Comparison of ENCODE assay signal across 8 cellular contexts in genomic region chr19:9675358-9675901, GRCh38. TPM values are rescaled to one million over a fixed set of nuclear protein-coding genes. Genes with fewer than 3 reads are reported as not detected.
DNase-seq lines count a peak whose midpoint lies in the region; ATAC-seq, FAIRE-seq and TF ChIP-seq lines count a peak whose summit lies in the region.
"Not testable (repeated sequence)": the region's sequence is repeated elsewhere in the genome, so short reads cannot be mapped to it uniquely, and the experiment has no call there.

No MANE protein-coding gene starts in this region.

- H3K27me3 Mint-ChIP-seq in activated naive CD8-positive, alpha-beta T cell treated with anti-CD3 and anti-CD28 coated beads, Interleukin-2, amount 10 ng/mL, durations not matched to agents 7 days and 5 days; osteocyte (ENCODE audit: unreplicated experiment): not testable (repeated sequence)

- TF ChIP-seq POLR2A in tibial nerve (IDR thresholded peaks at IDR 0.05) = not testable (repeated sequence)

- H3K36me3 ChIP-seq in SJCRH30 = peaks cover 24% of the 10 kb centered on the region
- H3K36me3 ChIP-seq in kidney epithelial cell (ENCODE audit: control insufficient read depth, insufficient read depth, low read length) = not testable (repeated sequence)
- H3K36me3 ChIP-seq in tibial nerve = peaks cover 0 to 28% (median 0%) of the 10 kb centered on the region in 3 donors

- TF ChIP-seq EP300 in tibial nerve (IDR thresholded peaks at IDR 0.05) = not testable (repeated sequence)

- H3K4me1 ChIP-seq in SJCRH30 = not testable (repeated sequence)
- peaks cover 0 to 12% (median 5%) of the 10 kb centered on the region in 4 donors for H3K4me1 ChIP-seq in tibial nerve

- peak; percentile 31 for DNase-seq in D721Med (ENCODE audit: insufficient read length, low spot score)
- not testable (repeated sequence) for DNase-seq in SJCRH30; activated naive CD8-positive, alpha-beta T cell treated with anti-CD3 and anti-CD28 coated beads, Interleukin-2, amount 10 ng/mL, durations not matched to agents 7 days and 5 days; epithelial cell of esophagus (ENCODE audit: low read depth); kidney epithelial cell (ENCODE audit: low read depth); osteocyte (ENCODE audit: extremely low spot score, unreplicated experiment); tibial nerve (ENCODE audit: low spot score in 2 of 2)

- not testable (repeated sequence) for TF ChIP-seq CTCF in D721Med (IDR thresholded peaks at IDR 0.05; ENCODE audit: insufficient read depth, missing control alignments); epithelial cell of esophagus (IDR thresholded peaks at IDR 0.05; ENCODE audit: insufficient read depth, low read depth, low read length, missing control alignments); kidney epithelial cell (IDR thresholded peaks at IDR 0.05; ENCODE audit: insufficient read depth, low read length, poor library complexity, severe bottlenecking); osteocyte (IDR thresholded peaks at IDR 0.05); tibial nerve (IDR thresholded peaks at IDR 0.05)

- not testable (repeated sequence) for FAIRE-seq in D721Med (lab: Jason Lieb, UNC)

- ATAC-seq in HG03439 (IDR thresholded peaks at IDR 0.05; ENCODE audit: unreplicated experiment) = peak; percentile 41
- not testable (repeated sequence) for ATAC-seq in activated naive CD8-positive, alpha-beta T cell treated with anti-CD3 and anti-CD28 coated beads, Interleukin-2, amount 10 ng/mL, durations not matched to agents 7 days and 5 days (ENCODE audit: low read depth)

- POLR2A ChIA-PET in activated naive CD8-positive, alpha-beta T cell treated with anti-CD3 and anti-CD28 coated beads, Interleukin-2, amount 10 ng/mL, durations not matched to agents 7 days and 5 days (lab: Charles Lee) = interaction anchor here (0.7 to 1.6 kb wide), 4 partner anchors 30 to 352 kb away, joined by 3 to 11 read pairs (median 6); partner anchors contain the start of gene ZNF846

- H3K4me3 Mint-ChIP-seq in activated naive CD8-positive, alpha-beta T cell treated with anti-CD3 and anti-CD28 coated beads, Interleukin-2, amount 10 ng/mL, durations not matched to agents 7 days and 5 days = peak overlapping the region; percentile 95
- H3K4me3 Mint-ChIP-seq in osteocyte (ENCODE audit: unreplicated experiment) = peak overlapping the region; percentile 94

- 59% methylated on average over 20 of the region's 20 CpGs for WGBS in tibial nerve, 2 donors

- not testable (repeated sequence) for H3K27me3 ChIP-seq in SJCRH30; kidney epithelial cell (ENCODE audit: control insufficient read depth, insufficient read depth, low read length); tibial nerve

- peaks cover 15% of the 10 kb centered on the region for H3K9me3 Mint-ChIP-seq in activated naive CD8-positive, alpha-beta T cell treated with anti-CD3 and anti-CD28 coated beads, Interleukin-2, amount 10 ng/mL, durations not matched to agents 7 days and 5 days
- H3K9me3 Mint-ChIP-seq in osteocyte (ENCODE audit: unreplicated experiment) = not testable (repeated sequence)

- H3K4me3 ChIP-seq in SJCRH30 (peak overlapping the region; percentile 96), epithelial cell of esophagus (ENCODE audit: low read length) (peak overlapping the region; percentile 72), kidney epithelial cell (ENCODE audit: low read depth, low read length) (peak overlapping the region; percentile 70), tibial nerve (peak overlapping the region; percentile 68 to 83 (median 71))

- peak overlapping the region; percentile 99 for H3K27ac Mint-ChIP-seq in activated naive CD8-positive, alpha-beta T cell treated with anti-CD3 and anti-CD28 coated beads, Interleukin-2, amount 10 ng/mL, durations not matched to agents 7 days and 5 days
- H3K27ac Mint-ChIP-seq in osteocyte (ENCODE audit: unreplicated experiment) = peak overlapping the region; percentile 99

- H3K27ac ChIP-seq in SJCRH30 (peak overlapping the region; percentile 87), tibial nerve (peak overlapping the region; percentile 93 to 96 (median 94))

- H3K4me1 Mint-ChIP-seq in activated naive CD8-positive, alpha-beta T cell treated with anti-CD3 and anti-CD28 coated beads, Interleukin-2, amount 10 ng/mL, durations not matched to agents 7 days and 5 days = peaks cover 17% of the 10 kb centered on the region
- H3K4me1 Mint-ChIP-seq in osteocyte (ENCODE audit: unreplicated experiment) = not testable (repeated sequence)

- H3K36me3 Mint-ChIP-seq in activated naive CD8-positive, alpha-beta T cell treated with anti-CD3 and anti-CD28 coated beads, Interleukin-2, amount 10 ng/mL, durations not matched to agents 7 days and 5 days = peaks cover 40% of the 10 kb centered on the region
- peaks cover 20% of the 10 kb centered on the region for H3K36me3 Mint-ChIP-seq in osteocyte (ENCODE audit: unreplicated experiment)

- not testable (repeated sequence) for H3K9me3 ChIP-seq in SJCRH30 (replicated peaks)
- H3K9me3 ChIP-seq in tibial nerve = peaks cover 0 to 22% (median 13%) of the 10 kb centered on the region in 4 donors

RNA-seq across cellular contexts. Expression of gene ZNF562, which starts 0.5 kb away (rescaled TPM):
- total RNA-seq in SJCRH30 (2014; rRNA removed; shearing (Covaris generic)) = 34.7 and 37.6 TPM in 2 replicates
- 10 to 100 TPM; 25.5 to 27.5 TPM for total RNA-seq in activated naive CD8-positive, alpha-beta T cell treated with anti-CD3 and anti-CD28 coated beads, Interleukin-2, amount 10 ng/mL, durations not matched to agents 7 days and 5 days
- total RNA-seq in kidney epithelial cell (37.3 and 37.4 TPM in 2 replicates), osteocyte (15.1 and 15.6 TPM in 2 replicates), tibial nerve (10 to 100 TPM; 17.9 to 31.6 (median 24.5) TPM)

RNA-seq across cellular contexts. Expression of gene ZNF561, which starts 54.4 kb away (rescaled TPM):
- total RNA-seq in SJCRH30 (2014; rRNA removed; shearing (Covaris generic)) = 26.5 and 26.9 TPM in 2 replicates
- 10 to 100 TPM; 34.0 to 39.5 TPM for total RNA-seq in activated naive CD8-positive, alpha-beta T cell treated with anti-CD3 and anti-CD28 coated beads, Interleukin-2, amount 10 ng/mL, durations not matched to agents 7 days and 5 days
- total RNA-seq in kidney epithelial cell = 30.8 and 40.8 TPM in 2 replicates
- 44.7 and 46.5 TPM in 2 replicates for total RNA-seq in osteocyte
- 10 to 100 TPM; 19.4 to 30.3 (median 21.9) TPM for total RNA-seq in tibial nerve
